9 cellular contexts compared by ENCODE assay signal in genomic region chr1:76668046-76668445, GRCh38.
A peak's percentile ranks its signal among the peaks of the same experiment; 100 is the strongest.
DNase-seq lines count a peak whose midpoint lies in the region; ATAC-seq, FAIRE-seq and TF ChIP-seq lines count a peak whose summit lies in the region.
"Had no signal": no experiment of that assay in that cellular context is flagged by ENCODE, and none has a peak within 500 bp of the region (broad histone marks: within the 10 kb centered on the region; RNA-seq: fewer than 3 reads in every experiment).

No MANE protein-coding gene starts in this region.

- H3K9me3 Mint-ChIP-seq in activated CD8-positive, alpha-beta T cell treated with anti-CD3 and anti-CD28 coated beads, Interleukin-2, amount 10 ng/mL, durations not matched to agents 7 days and 5 days (ENCODE audit: insufficient read depth), result no peaks in the 10 kb centered on the region

- intact Hi-C loops in endothelial cell of umbilical vein (cut with micrococcal nuclease), result no loop called here

- peak overlapping the region; percentile 31 for H2AFZ ChIP-seq in endothelial cell of umbilical vein (ENCODE audit: low read depth, low read length)

- TF ChIP-seq POLR2A in endothelial cell of umbilical vein (IDR thresholded peaks at IDR 0.05; ENCODE audit: low read depth, low read length), result no peak

- no peak overlapping the region for H3K4me3 Mint-ChIP-seq in activated CD8-positive, alpha-beta T cell treated with anti-CD3 and anti-CD28 coated beads, Interleukin-2, amount 10 ng/mL, durations not matched to agents 7 days and 5 days
- H3K4me3 Mint-ChIP-seq: CD4-positive, CD25-positive, alpha-beta regulatory T cell had no signal

- no peaks in the 10 kb centered on the region for H3K4me1 Mint-ChIP-seq in activated CD8-positive, alpha-beta T cell treated with anti-CD3 and anti-CD28 coated beads, Interleukin-2, amount 10 ng/mL, durations not matched to agents 7 days and 5 days (ENCODE audit: low read depth)
- H3K4me1 Mint-ChIP-seq: CD4-positive, CD25-positive, alpha-beta regulatory T cell had no signal

- H3K79me2 ChIP-seq in endothelial cell of umbilical vein (ENCODE audit: control insufficient read depth, insufficient read depth, low read length), result no peaks in the 10 kb centered on the region

- no peak overlapping the region for H3K9ac ChIP-seq in endothelial cell of umbilical vein (replicated peaks; ENCODE audit: extremely low read depth, insufficient read depth, low read length)

- H3K4me1 ChIP-seq in endothelial cell of umbilical vein (ENCODE audit: control insufficient read depth, extremely low read depth, insufficient read depth, low read length), result no peaks in the 10 kb centered on the region

- TF ChIP-seq CTCF in GM12864 (IDR thresholded peaks at IDR 0.05; ENCODE audit: low read depth, low read length, missing control alignments), result no peak
- no peak for TF ChIP-seq CTCF in endothelial cell of umbilical vein (IDR thresholded peaks at IDR 0.05; ENCODE audit: extremely low read depth in 1 of 2, insufficient read depth in 1 of 2, low read depth in 1 of 2, low read length in 2 of 2)
- no peak for TF ChIP-seq CTCF in GM10248 (IDR thresholded peaks at IDR 0.05; ENCODE audit: control extremely low read depth, extremely low read depth, low read depth, missing control alignments)
- TF ChIP-seq CTCF in brain microvascular endothelial cell (IDR thresholded peaks at IDR 0.05; ENCODE audit: low read depth, low read length, missing control alignments), result no peak

- no peak overlapping the region for H3K4me3 ChIP-seq in GM12864 (ENCODE audit: low read depth, low read length)
- H3K4me3 ChIP-seq in endothelial cell of umbilical vein (replicated peaks in 1 of 3; ENCODE audit: insufficient read depth in 1 of 3, low read depth in 1 of 3, low read length in 3 of 3), result peak overlapping the region in 1 of 3 experiments; percentile 8
- H3K4me3 ChIP-seq in brain microvascular endothelial cell (ENCODE audit: low read depth, low read length), result no peak overlapping the region

- H3K36me3 ChIP-seq in endothelial cell of umbilical vein (ENCODE audit: control insufficient read depth in 2 of 2, extremely low read depth in 1 of 2, insufficient read depth in 2 of 2, low read length in 2 of 2) (no peaks in the 10 kb centered on the region), brain microvascular endothelial cell (replicated peaks) (no peaks in the 10 kb centered on the region)

- dilution Hi-C loops in endothelial cell of umbilical vein (cut with MboI; ENCODE audit: extremely low pct_ligation_motif_present, low sequenced_read_pairs), result no loop called here

- peak; percentile 89 for ATAC-seq in GM21360 (IDR thresholded peaks at IDR 0.05; ENCODE audit: unreplicated experiment)
- ATAC-seq in HG03175 (IDR thresholded peaks at IDR 0.05; ENCODE audit: unreplicated experiment), result peak; percentile 96
- ATAC-seq in activated CD8-positive, alpha-beta T cell treated with anti-CD3 and anti-CD28 coated beads, Interleukin-2, amount 10 ng/mL, durations not matched to agents 7 days and 5 days, result no peak

- no peaks in the 10 kb centered on the region for H3K36me3 Mint-ChIP-seq in activated CD8-positive, alpha-beta T cell treated with anti-CD3 and anti-CD28 coated beads, Interleukin-2, amount 10 ng/mL, durations not matched to agents 7 days and 5 days (ENCODE audit: low read depth)
- H3K36me3 Mint-ChIP-seq: CD4-positive, CD25-positive, alpha-beta regulatory T cell had no signal

- H3K27ac Mint-ChIP-seq in activated CD8-positive, alpha-beta T cell treated with anti-CD3 and anti-CD28 coated beads, Interleukin-2, amount 10 ng/mL, durations not matched to agents 7 days and 5 days, result no peak overlapping the region
- H3K27ac Mint-ChIP-seq: CD4-positive, CD25-positive, alpha-beta regulatory T cell had no signal

- DNase-seq in GM12864 (ENCODE audit: low read depth), result peak; percentile 18
- peak; percentile 14 for DNase-seq in endothelial cell of umbilical vein (ENCODE audit: low read depth, low spot score)
- DNase-seq in GM10248 (ENCODE audit: extremely low spot score), result no peak
- no peak for DNase-seq in brain microvascular endothelial cell
- no peak for DNase-seq in activated CD8-positive, alpha-beta T cell treated with anti-CD3 and anti-CD28 coated beads, Interleukin-2, amount 10 ng/mL, durations not matched to agents 7 days and 5 days
- DNase-seq in activated CD4-positive, alpha-beta T cell treated with anti-CD3 and anti-CD28 coated beads, Interleukin-2, amount 50 U/mL, for 48 hours, result no peak
- DNase-seq: CD4-positive, CD25-positive, alpha-beta regulatory T cell had no signal

- H3K9me3 ChIP-seq in endothelial cell of umbilical vein (replicated peaks; ENCODE audit: control insufficient read depth, insufficient read depth, low read length), result no peaks in the 10 kb centered on the region

- no peak overlapping the region for H3K27ac ChIP-seq in endothelial cell of umbilical vein (ENCODE audit: insufficient read depth, low read depth, low read length)
- H3K27ac ChIP-seq in brain microvascular endothelial cell, result no peak overlapping the region

- no peak for FAIRE-seq in endothelial cell of umbilical vein (lab: Jason Lieb, UNC)

- H3K27me3 Mint-ChIP-seq in activated CD8-positive, alpha-beta T cell treated with anti-CD3 and anti-CD28 coated beads, Interleukin-2, amount 10 ng/mL, durations not matched to agents 7 days and 5 days (ENCODE audit: low read depth), result no peaks in the 10 kb centered on the region
- H3K27me3 Mint-ChIP-seq: CD4-positive, CD25-positive, alpha-beta regulatory T cell had no signal

- H3K4me2 ChIP-seq in endothelial cell of umbilical vein (ENCODE audit: insufficient read depth, low read length), result peak overlapping the region; percentile 28

- no peaks in the 10 kb centered on the region for H4K20me1 ChIP-seq in endothelial cell of umbilical vein (replicated peaks; ENCODE audit: control insufficient read depth, extremely low read depth, insufficient read depth, low read length)

- CTCF ChIA-PET in endothelial cell of umbilical vein (lab: Charles Lee), result interaction anchor here (1.2 to 1.7 kb wide), 2 partner anchors 27 to 514 kb away, joined by 3 to 6 read pairs; no protein-coding TSS in a partner anchor
- CTCF ChIA-PET in GM10248 (lab: Yijun Ruan, JAX), result no interaction called here
- CTCF ChIA-PET in activated CD8-positive, alpha-beta T cell treated with anti-CD3 and anti-CD28 coated beads, Interleukin-2, amount 10 ng/mL, durations not matched to agents 7 days and 5 days (lab: Charles Lee), result no interaction called here

- in situ Hi-C loops in brain microvascular endothelial cell (cut with HindIII; ENCODE audit: low pct_ligation_motif_present, low sequenced_read_pairs), result no loop called here

- BruUV-seq in endothelial cell of umbilical vein (replicated peaks; lab: Mats Ljungman, UMichigan), result no TSS peak

- POLR2A ChIA-PET in endothelial cell of umbilical vein (lab: Charles Lee) (no interaction called here), GM10248 (lab: Yijun Ruan, JAX) (no interaction called here)
- POLR2A ChIA-PET in activated CD8-positive, alpha-beta T cell treated with anti-CD3 and anti-CD28 coated beads, Interleukin-2, amount 10 ng/mL, durations not matched to agents 7 days and 5 days (lab: Charles Lee), result no interaction called here

- H3K9me1 ChIP-seq in endothelial cell of umbilical vein (replicated peaks; ENCODE audit: control insufficient read depth, extremely low read depth, insufficient read depth, low read length), result no peaks in the 10 kb centered on the region

- H3K27me3 ChIP-seq in endothelial cell of umbilical vein (ENCODE audit: control insufficient read depth in 2 of 2, insufficient read depth in 2 of 2, low read length in 2 of 2) (peaks cover 0 to 3% of the 10 kb centered on the region in 2 experiments), brain microvascular endothelial cell (replicated peaks) (no peaks in the 10 kb centered on the region)

TF ChIP-seq in endothelial cell of umbilical vein, 7 proteins besides CTCF, POLR2A, EP300 and RAD21:
- TF ChIP-seq POLR2AphosphoS5 (IDR thresholded peaks at IDR 0.05; ENCODE audit: insufficient read depth, low read depth, low read length), result no peak
- TF ChIP-seq MYC (IDR thresholded peaks at IDR 0.05; ENCODE audit: low read depth, low read length), result no peak
- TF ChIP-seq JUN (IDR thresholded peaks at IDR 0.05; ENCODE audit: borderline replicate concordance, insufficient read depth, insufficient read length, low read depth), result no peak
- no peak for TF ChIP-seq GATA2 (IDR thresholded peaks at IDR 0.05; ENCODE audit: insufficient read depth, insufficient read length, low read depth, low read length)
- no peak for TF ChIP-seq MAX (IDR thresholded peaks at IDR 0.05; ENCODE audit: insufficient read depth, insufficient read length)
- no peak for TF ChIP-seq EZH2 (IDR thresholded peaks at IDR 0.05; ENCODE audit: borderline replicate concordance, low read depth, low read length, severe bottlenecking)
- TF ChIP-seq FOS (IDR thresholded peaks at IDR 0.05; ENCODE audit: borderline replicate concordance, insufficient read depth, low read length), result no peak

Comparison
In these comparisons a context has a peak if more than half of its experiments do, and no peak if none do; other contexts are left out.
1. DNase-seq: peak in GM12864 (single experiment) and endothelial cell of umbilical vein (single experiment); none in GM10248 (single experiment), brain microvascular endothelial cell (single experiment), activated CD8-positive, alpha-beta T cell treated with anti-CD3 and anti-CD28 coated beads, Interleukin-2, amount 10 ng/mL, durations not matched to agents 7 days and 5 days (single experiment) and activated CD4-positive, alpha-beta T cell treated with anti-CD3 and anti-CD28 coated beads, Interleukin-2, amount 50 U/mL, for 48 hours (0 of 2).